In genomic region chr11:74116719-74117118, GRCh38 we compare ENCODE assay signal across 2 cellular contexts.
TF ChIP-seq lines count a peak whose summit lies in the region.

No MANE protein-coding gene starts in this region.

TF ChIP-seq in SK-N-SH treated with all-trans-retinoic acid at 6 μM for 48 hours, 23 proteins besides CTCF, POLR2A, EP300 and RAD21 (continued from another document):
- TF ChIP-seq CSDC2 (CRISPR knock-in tag; IDR thresholded peaks at IDR 0.05) (no peak), ZNF70 (CRISPR knock-in tag; IDR thresholded peaks at IDR 0.05) (0 out of 2 replicates have a peak, but pooled peaks have one; percentile 34), RARB (CRISPR knock-in tag; IDR thresholded peaks at IDR 0.05) (no peak), ZC3H10 (CRISPR knock-in tag; IDR thresholded peaks at IDR 0.05) (no peak), OSR1 (CRISPR knock-in tag; IDR thresholded peaks at IDR 0.05) (no peak), ZFP30 (CRISPR knock-in tag; IDR thresholded peaks at IDR 0.05) (no peak)
TF ChIP-seq in SK-N-SH treated with all-trans-retinoic acid at 6 μM for 48 hours: peak in this region for 2.

TF ChIP-seq in SK-N-SH, 30 proteins besides CTCF, POLR2A, EP300 and RAD21 (continued from another document):
- TF ChIP-seq REST (IDR thresholded peaks at IDR 0.05; ENCODE audit: low read depth, low read length): no peak
- TF ChIP-seq POLR2AphosphoS5 (IDR thresholded peaks at IDR 0.05; ENCODE audit: low read depth, low read length): no peak
- TF ChIP-seq SIN3A (IDR thresholded peaks at IDR 0.05; ENCODE audit: borderline replicate concordance, low read depth, low read length): no peak
- no peak for TF ChIP-seq EZH2phosphoT487 (IDR thresholded peaks at IDR 0.05; ENCODE audit: borderline replicate concordance, low read depth)
- TF ChIP-seq GABPA (IDR thresholded peaks at IDR 0.05; ENCODE audit: low read depth): no peak
TF ChIP-seq in SK-N-SH: peak in this region for 0.
